9 cellular contexts compared by ENCODE assay signal in genomic region chr18:61581578-61582204, GRCh38.
DNase-seq lines count a peak whose midpoint lies in the region; ATAC-seq, FAIRE-seq and TF ChIP-seq lines count a peak whose summit lies in the region.
"Had no signal": no experiment of that assay in that cellular context is flagged by ENCODE, and none has a peak within 500 bp of the region (broad histone marks: within the 10 kb centered on the region; RNA-seq: fewer than 3 reads in every experiment).

No MANE protein-coding gene starts in this region.

- CTCF ChIA-PET in SK-N-SH (lab: Yijun Ruan, JAX), result interaction anchor here (0.6 to 6.2 kb wide), 83 partner anchors 9 to 1693 kb away, joined by 3 to 87 read pairs (median 4); partner anchors contain the start of gene RNF152

- H3K4me1 ChIP-seq in KMS-11 (ENCODE audit: low read depth, poor library complexity, severe bottlenecking) (no peaks in the 10 kb centered on the region), SK-N-SH (ENCODE audit: control insufficient read depth in 1 of 2, insufficient read depth in 2 of 2, low read depth in 1 of 2, low read length in 1 of 2) (peaks cover 0 to 4% of the 10 kb centered on the region in 2 experiments; a peak in 2 of 4 replicates), cardiac muscle cell (ENCODE audit: low read depth) (peaks cover 14% of the 10 kb centered on the region), pancreas (peaks cover 3% of the 10 kb centered on the region in 3 donors), transverse colon (peaks cover 0 to 21% (median 12%) of the 10 kb centered on the region in 4 donors)

- intact Hi-C loops in pancreas (cut with DNase I), result loop anchor here in 1 of 3 donors (10.0 kb wide), 1 partner anchor 313 kb away; the partner anchor contains the start of gene RNF152
- intact Hi-C loops in transverse colon (cut with DNase I; ENCODE audit: low total_unique reads), result no loop called here

- no peaks in the 10 kb centered on the region for H3K9me3 Mint-ChIP-seq in activated naive CD8-positive, alpha-beta T cell treated with anti-CD3 and anti-CD28 coated beads for 36 hours

- ATAC-seq in GM21619 (IDR thresholded peaks at IDR 0.05; ENCODE audit: unreplicated experiment) (peak; percentile 94), pancreas (peak; percentile 96 to 99 (median 98))

- POLR2A ChIA-PET in SK-N-SH (lab: Yijun Ruan, JAX), result no interaction called here

- TF ChIP-seq CTCF in KMS-11 (conservative IDR thresholded peaks at IDR 0.05; ENCODE audit: low read depth, low read length) (peak; percentile 98), SK-N-SH (IDR thresholded peaks at IDR 0.05) (peak; percentile 97), cardiac muscle cell (IDR thresholded peaks at IDR 0.05; ENCODE audit: low read depth, low read length) (peak; percentile 98), pancreas (IDR thresholded peaks at IDR 0.05) (peak; percentile 97 to 98 (median 98)), transverse colon (IDR thresholded peaks at IDR 0.05) (peak; percentile 92 to 99 (median 99))

- in situ Hi-C loops in transverse colon (cut with MboI; ENCODE audit: low pct_ligation_motif_present in 1 of 4, low pct_unique_long_range_greater_than_20kb in 1 of 4, low sequenced_read_pairs in 3 of 4), result loop anchor here (10.0 to 25.0 kb wide), 4 partner anchors 306 to 556 kb away; partner anchors contain the start of gene RNF152 (in 3 of the 4)

- no peak for TF ChIP-seq POLR2A in transverse colon (IDR thresholded peaks at IDR 0.05)

- TF ChIP-seq EP300 in SK-N-SH (IDR thresholded peaks at IDR 0.05; ENCODE audit: borderline replicate concordance in 1 of 2, low read depth in 1 of 2, low read length in 1 of 2) (no peak), transverse colon (IDR thresholded peaks at IDR 0.05; ENCODE audit: low read depth) (no peak)

- H3K36me3 ChIP-seq in KMS-11 (ENCODE audit: insufficient read depth) (no peaks in the 10 kb centered on the region), SK-N-SH (replicated peaks in 1 of 2; ENCODE audit: control insufficient read depth in 1 of 2, insufficient read depth in 2 of 2, low read length in 1 of 2) (no peaks in the 10 kb centered on the region), cardiac muscle cell (no peaks in the 10 kb centered on the region), pancreas (no peaks in the 10 kb centered on the region), transverse colon (no peaks in the 10 kb centered on the region)

- no peak for FAIRE-seq in pancreas (lab: Jason Lieb, UNC)

- H3K9me2 ChIP-seq in SK-N-SH, result no peaks in the 10 kb centered on the region

- peak; percentile 82 for TF ChIP-seq RAD21 in SK-N-SH (IDR thresholded peaks at IDR 0.05; ENCODE audit: low read length)

- H3K27ac ChIP-seq in KMS-11, result no peak overlapping the region
- no peak overlapping the region for H3K27ac ChIP-seq in SK-N-SH (ENCODE audit: low read depth in 2 of 2, low read length in 1 of 2)
- no peak overlapping the region for H3K27ac ChIP-seq in cardiac muscle cell
- no peak overlapping the region for H3K27ac ChIP-seq in pancreas
- H3K27ac ChIP-seq in transverse colon, result peak overlapping the region; percentile 31 to 71 (median 54)
- H3K27ac ChIP-seq: epithelial cell of prostate had no signal

- peaks cover 63% of the 10 kb centered on the region for H3K27me3 Mint-ChIP-seq in activated naive CD8-positive, alpha-beta T cell treated with anti-CD3 and anti-CD28 coated beads for 36 hours

- H3K9ac ChIP-seq in KMS-11 (no peak overlapping the region), SK-N-SH (no peak overlapping the region; the same call in 1 of the 2 replicates)

- no peak overlapping the region for H3K27ac Mint-ChIP-seq in activated naive CD8-positive, alpha-beta T cell treated with anti-CD3 and anti-CD28 coated beads for 36 hours

- H3F3A ChIP-seq in SK-N-SH (replicated peaks; ENCODE audit: insufficient read depth), result no peaks in the 10 kb centered on the region

- H4K20me1 ChIP-seq in KMS-11 (ENCODE audit: insufficient read depth), result no peaks in the 10 kb centered on the region
- no peaks in the 10 kb centered on the region for H4K20me1 ChIP-seq in SK-N-SH (ENCODE audit: insufficient read depth)

- no peak overlapping the region for H3K4me3 Mint-ChIP-seq in activated naive CD8-positive, alpha-beta T cell treated with anti-CD3 and anti-CD28 coated beads for 36 hours

- DNase-seq in DMS53 treated with DMSO at 0.1 percent for 48 hours (lab: John Stamatoyannopoulos, UW; ENCODE audit: unreplicated experiment) (peak; percentile 79), SK-N-SH (peak; percentile 88), cardiac muscle cell (ENCODE audit: low read depth in 1 of 2, low spot score in 1 of 2) (peak; percentile 69 to 82), pancreas (peak; percentile 60 to 94 (median 78)), transverse colon (peak; percentile 79)
- DNase-seq in activated naive CD8-positive, alpha-beta T cell treated with anti-CD3 and anti-CD28 coated beads for 36 hours, result peak; percentile 68

- H2AFZ ChIP-seq in KMS-11 (ENCODE audit: low read depth), result peak overlapping the region; percentile 41; the same call in 1 of the 2 replicates
- peak overlapping the region; percentile 90 for H2AFZ ChIP-seq in SK-N-SH (ENCODE audit: low read depth)

- H3K4me2 ChIP-seq in KMS-11 (peak overlapping the region; percentile 27), SK-N-SH (peak overlapping the region; percentile 48)

- no peak overlapping the region for H3K4me3 ChIP-seq in KMS-11 (IDR thresholded peaks at IDR 0.05; ENCODE audit: insufficient read depth, low read depth, low read length)
- H3K4me3 ChIP-seq in SK-N-SH (ENCODE audit: low read depth in 2 of 2, low read length in 1 of 2), result peak overlapping the region; percentile 35 to 47; a peak in 3 of 4 replicates
- peak overlapping the region; percentile 19 for H3K4me3 ChIP-seq in cardiac muscle cell
- H3K4me3 ChIP-seq in pancreas, result peak overlapping the region in 2 of 4 donors; percentile 21 to 40
- peak overlapping the region in 3 of 4 donors; percentile 32 to 52 (median 36) for H3K4me3 ChIP-seq in transverse colon

- peaks cover 12% of the 10 kb centered on the region for H3K4me1 Mint-ChIP-seq in activated naive CD8-positive, alpha-beta T cell treated with anti-CD3 and anti-CD28 coated beads for 36 hours

- 25% methylated on average over 17 of the region's 22 CpGs for WGBS in SK-N-SH (ENCODE audit: low lambda C conversion rate)
- WGBS in pancreas, 2 donors, result 6% methylated on average over 22 of the region's 22 CpGs
- 6 to 28% methylated on average over 3 to 21 of the region's 22 CpGs for WGBS in transverse colon (ENCODE audit: low coverage in 1 of 2), 2 donors

- H3K9me3 ChIP-seq in SK-N-SH (no peaks in the 10 kb centered on the region), cardiac muscle cell (ENCODE audit: low read depth) (no peaks in the 10 kb centered on the region), pancreas (no peaks in the 10 kb centered on the region), transverse colon (no peaks in the 10 kb centered on the region)

- no peaks in the 10 kb centered on the region for H3K36me3 Mint-ChIP-seq in activated naive CD8-positive, alpha-beta T cell treated with anti-CD3 and anti-CD28 coated beads for 36 hours

- H3K79me2 ChIP-seq in KMS-11 (ENCODE audit: insufficient read depth, low read depth) (no peaks in the 10 kb centered on the region), SK-N-SH (ENCODE audit: insufficient read depth) (no peaks in the 10 kb centered on the region)

- no peaks in the 10 kb centered on the region for H3K27me3 ChIP-seq in KMS-11 (ENCODE audit: insufficient read depth, low read depth)
- H3K27me3 ChIP-seq in SK-N-SH (ENCODE audit: insufficient read depth), result no peaks in the 10 kb centered on the region
- no peaks in the 10 kb centered on the region for H3K27me3 ChIP-seq in cardiac muscle cell
- no peaks in the 10 kb centered on the region for H3K27me3 ChIP-seq in pancreas
- peaks cover 3% of the 10 kb centered on the region for H3K27me3 ChIP-seq in transverse colon

TF ChIP-seq in SK-N-SH, 30 proteins besides CTCF, POLR2A, EP300 and RAD21 (continues in another document):
- TF ChIP-seq SIN3A (IDR thresholded peaks at IDR 0.05; ENCODE audit: borderline replicate concordance, low read depth, low read length) (no peak), REST (IDR thresholded peaks at IDR 0.05; ENCODE audit: low read depth, low read length) (no peak), TAF1 (IDR thresholded peaks at IDR 0.05; ENCODE audit: borderline replicate concordance, low read depth, low read length) (no peak), USF2 (IDR thresholded peaks at IDR 0.05; ENCODE audit: borderline replicate concordance, low read depth, low read length) (no peak), GATA2 (CRISPR knock-in tag; IDR thresholded peaks at IDR 0.05) (no peak)

Comparison
In these comparisons a context has a peak if more than half of its experiments do, and no peak if none do; other contexts are left out.
1. H3K27ac ChIP-seq: peak in transverse colon (4 of 4); none in KMS-11 (single experiment), SK-N-SH (0 of 2), cardiac muscle cell (single experiment) and pancreas (0 of 4).
2. Peak in every context shown above with its lines, with median percentiles within 50 percentile points of each other: DNase-seq and CTCF ChIP-seq.